In the genomic region with DNA sequence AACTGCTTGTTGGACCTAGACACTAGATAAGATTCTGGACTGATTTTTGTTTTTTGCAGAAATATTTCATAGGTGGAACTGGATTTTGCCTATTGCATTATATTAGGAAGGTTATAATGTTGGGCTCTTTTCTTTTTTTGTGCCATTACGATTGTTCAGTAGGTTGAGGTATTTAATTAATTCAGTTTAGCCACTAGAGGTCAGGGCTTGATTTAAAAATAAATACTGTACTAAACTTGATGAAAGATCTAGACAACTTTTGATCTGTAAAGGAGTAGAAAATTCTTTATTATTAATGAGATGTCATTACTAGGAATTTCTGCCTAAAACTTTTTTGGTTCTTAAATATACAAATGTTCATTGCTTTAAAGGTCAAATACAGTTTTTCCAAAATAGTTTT, we compare ENCODE assay signal across 8 cellular contexts. TPM values are rescaled to one million over a fixed set of nuclear protein-coding genes. Genes with fewer than 3 reads are reported as not detected.
DNase-seq lines count a peak whose midpoint lies in the region; ATAC-seq, FAIRE-seq and TF ChIP-seq lines count a peak whose summit lies in the region.

No MANE protein-coding gene starts in this region.

- H3K27me3 ChIP-seq in esophagus muscularis mucosa, result peaks cover 0 to 2% (median 0%) of the 10 kb centered on the region in 4 donors

- H3K27me3 Mint-ChIP-seq in natural killer cell (ENCODE audit: low read depth in 2 of 2), result peaks cover 11 to 21% of the 10 kb centered on the region in 2 donors
- peaks cover 9 to 18% of the 10 kb centered on the region in 2 donors for H3K27me3 Mint-ChIP-seq in natural killer cell treated with Interleukin-12 subunit alpha and Interleukin-12 subunit beta and Interleukin-15 and Interleukin-18, amount 100 ng/mL, for 72 hours

- no peaks in the 10 kb centered on the region for H3K36me3 Mint-ChIP-seq in natural killer cell
- no peaks in the 10 kb centered on the region for H3K36me3 Mint-ChIP-seq in natural killer cell treated with Interleukin-12 subunit alpha and Interleukin-12 subunit beta and Interleukin-15 and Interleukin-18, amount 100 ng/mL, for 72 hours

- no peak for ATAC-seq in natural killer cell
- ATAC-seq in natural killer cell treated with Interleukin-12 subunit alpha and Interleukin-12 subunit beta and Interleukin-15 and Interleukin-18, amount 100 ng/mL, for 72 hours, result no peak

- no peaks in the 10 kb centered on the region for H3K9me3 ChIP-seq in esophagus muscularis mucosa

- no peaks in the 10 kb centered on the region for H3K9me3 Mint-ChIP-seq in natural killer cell
- H3K9me3 Mint-ChIP-seq in natural killer cell treated with Interleukin-12 subunit alpha and Interleukin-12 subunit beta and Interleukin-15 and Interleukin-18, amount 100 ng/mL, for 72 hours, result no peaks in the 10 kb centered on the region

- TF ChIP-seq CTCF in natural killer cell (IDR thresholded peaks at IDR 0.05) (peak; percentile 23), esophagus muscularis mucosa (IDR thresholded peaks at IDR 0.05) (peak; percentile 23 to 46 (median 41)), retinal pigment epithelial cell (conservative IDR thresholded peaks at IDR 0.05; ENCODE audit: low read depth, low read length) (peak; percentile 35)

- DNase-seq in natural killer cell (no peak), NCI-H82 (lab: John Stamatoyannopoulos, UW) (peak; percentile 70), esophagus muscularis mucosa (ENCODE audit: extremely low spot score) (no peak), retinal pigment epithelial cell (ENCODE audit: low read depth) (no peak), urothelium cell line (ENCODE audit: low spot score) (no peak)
- no peak for DNase-seq in natural killer cell treated with Interleukin-12 subunit alpha and Interleukin-12 subunit beta and Interleukin-15 and Interleukin-18, amount 100 ng/mL, for 72 hours (ENCODE audit: low spot score)
- DNase-seq in activated CD4-positive, CD25-positive, alpha-beta regulatory T cell (lab: John Stamatoyannopoulos, UW), result no peak
- no peak for DNase-seq in activated CD8-positive, alpha-beta memory T cell treated with anti-CD3 and anti-CD28 coated beads, Interleukin-2, amount 50 U/mL, for 48 hours

- 0% methylated on average over 1 of the region's 1 CpG for WGBS in esophagus muscularis mucosa

- no peak for TF ChIP-seq EP300 in esophagus muscularis mucosa (IDR thresholded peaks at IDR 0.05)

- H3K36me3 ChIP-seq in esophagus muscularis mucosa, result no peaks in the 10 kb centered on the region

- intact Hi-C loops in natural killer cell (cut with micrococcal nuclease), result no loop called here
- intact Hi-C loops in esophagus muscularis mucosa (cut with DNase I), result loop anchor here (10.0 kb wide), 1 partner anchor 530 kb away; no protein-coding TSS in a partner anchor

- no peak overlapping the region for H3K27ac Mint-ChIP-seq in natural killer cell
- H3K27ac Mint-ChIP-seq in natural killer cell treated with Interleukin-12 subunit alpha and Interleukin-12 subunit beta and Interleukin-15 and Interleukin-18, amount 100 ng/mL, for 72 hours, result no peak overlapping the region

- no peaks in the 10 kb centered on the region for H3K4me1 Mint-ChIP-seq in natural killer cell
- no peaks in the 10 kb centered on the region for H3K4me1 Mint-ChIP-seq in natural killer cell treated with Interleukin-12 subunit alpha and Interleukin-12 subunit beta and Interleukin-15 and Interleukin-18, amount 100 ng/mL, for 72 hours (ENCODE audit: low read depth in 2 of 2)

- TF ChIP-seq POLR2A in esophagus muscularis mucosa (IDR thresholded peaks at IDR 0.05; ENCODE audit: low read depth), result no peak

- FAIRE-seq in urothelium cell line (lab: Jason Lieb, UNC), result no peak

- H3K4me1 ChIP-seq in esophagus muscularis mucosa, result no peaks in the 10 kb centered on the region

- no peak overlapping the region for H3K27ac ChIP-seq in esophagus muscularis mucosa (replicated peaks in 1 of 4)

- H3K4me3 ChIP-seq in esophagus muscularis mucosa, result no peak overlapping the region
- H3K4me3 ChIP-seq in retinal pigment epithelial cell (ENCODE audit: low read length), result no peak overlapping the region

- H3K4me3 Mint-ChIP-seq in natural killer cell, result no peak overlapping the region
- H3K4me3 Mint-ChIP-seq in natural killer cell treated with Interleukin-12 subunit alpha and Interleukin-12 subunit beta and Interleukin-15 and Interleukin-18, amount 100 ng/mL, for 72 hours, result no peak overlapping the region

RNA-seq across cellular contexts. Expression of gene SUPT20H, which starts 15.2 kb away (rescaled TPM):
- total RNA-seq in natural killer cell, result 10 to 100 TPM; 59.8 to 84.7 (median 64.6) TPM
- total RNA-seq in natural killer cell treated with Interleukin-12 subunit alpha and Interleukin-12 subunit beta and Interleukin-15 and Interleukin-18, amount 100 ng/mL, for 72 hours, result 10 to 100 TPM; 66.6 to 83.9 TPM
- 10 to 100 TPM; 23.0 to 37.4 (median 31.7) TPM for total RNA-seq in esophagus muscularis mucosa

RNA-seq across cellular contexts. Expression of gene CSNK1A1L, which starts 30.8 kb away (rescaled TPM):
- total RNA-seq in natural killer cell (not detected), esophagus muscularis mucosa (not detected)
- total RNA-seq in natural killer cell treated with Interleukin-12 subunit alpha and Interleukin-12 subunit beta and Interleukin-15 and Interleukin-18, amount 100 ng/mL, for 72 hours, result not detected
